Comparison of ENCODE assay signal across 8 cellular contexts in the genomic region with DNA sequence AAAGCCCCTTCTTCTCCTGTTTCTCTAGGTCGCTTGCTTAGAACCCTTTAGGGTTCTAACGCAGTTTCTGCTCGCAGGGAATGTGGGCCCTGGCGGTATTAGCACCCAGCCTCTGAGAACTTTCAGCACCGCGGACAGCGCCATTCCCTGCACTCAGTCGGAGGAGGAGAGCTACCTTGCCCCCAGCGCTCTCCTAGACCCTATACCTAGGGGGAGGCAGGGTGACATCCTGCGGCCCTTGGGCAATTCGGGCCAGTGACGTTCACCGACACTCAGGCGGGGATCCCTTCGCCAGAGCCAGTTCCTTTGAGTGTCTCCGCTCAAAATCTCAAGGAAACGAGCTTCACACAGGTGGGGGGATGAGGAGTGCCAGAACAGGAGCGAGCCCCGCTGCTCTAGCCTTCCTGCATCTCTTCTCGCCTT. TPM values are rescaled to one million over a fixed set of nuclear protein-coding genes. Genes with fewer than 3 reads are reported as not detected.
A peak's percentile ranks its signal among the peaks of the same experiment; 100 is the strongest.
DNase-seq lines count a peak whose midpoint lies in the region; ATAC-seq and TF ChIP-seq lines count a peak whose summit lies in the region.

No MANE protein-coding gene starts in this region.

- no peaks in the 10 kb centered on the region; the same call in 2 of the 3 replicates for H3K36me3 Mint-ChIP-seq in GM23338 (ENCODE audit: low read depth)

- peak overlapping the region; percentile 84 for H2AFZ ChIP-seq in GM23338
- H2AFZ ChIP-seq in hepatocyte = no peak overlapping the region

- H3K27ac ChIP-seq in A673 (ENCODE audit: low read depth, low read length, poor library complexity, severe bottlenecking) = no peak overlapping the region
- H3K27ac ChIP-seq in GM23338 (ENCODE audit: low read depth) = no peak overlapping the region
- no peak overlapping the region for H3K27ac ChIP-seq in hepatocyte

- H3K36me3 ChIP-seq in A673 (ENCODE audit: insufficient read depth, low read length, poor library complexity, severe bottlenecking) = no peaks in the 10 kb centered on the region
- H3K36me3 ChIP-seq in GM23338 (ENCODE audit: insufficient read depth) = no peaks in the 10 kb centered on the region
- no peaks in the 10 kb centered on the region for H3K36me3 ChIP-seq in hepatocyte (replicated peaks; ENCODE audit: insufficient read depth, low read depth)

- peaks cover 19% of the 10 kb centered on the region for H3K27me3 Mint-ChIP-seq in GM23338 (ENCODE audit: insufficient read depth, low read depth, poor library complexity)

- peak; percentile 87 for ATAC-seq in GM23338
- ATAC-seq in HG03469 (IDR thresholded peaks at IDR 0.05; ENCODE audit: unreplicated experiment) = no peak
- ATAC-seq in GM21360 (IDR thresholded peaks at IDR 0.05; ENCODE audit: unreplicated experiment) = no peak

- WGBS in hepatocyte (ENCODE audit: low lambda C conversion rate, missing lambda C conversion rate) = 4% methylated on average over 19 of the region's 20 CpGs

- peak; percentile 72 for DNase-seq in A673 (ENCODE audit: low spot score)
- peak; percentile 97 for DNase-seq in GM23338 (ENCODE audit: low spot score)
- peak; percentile 84 for DNase-seq in RPMI8226
- DNase-seq in anterior cingulate cortex (lab: John Stamatoyannopoulos, UW) = peak in 44 of 58 donors; percentile 2 to 66 (median 32)
- DNase-seq in hepatocyte (ENCODE audit: low spot score) = peak; percentile 91
- peak; percentile 22 for DNase-seq in retinal pigment epithelial cell (ENCODE audit: low read depth)

- H3K4me3 Mint-ChIP-seq in GM23338 = peak overlapping the region; percentile 71

- CTCF ChIA-PET in A673 (lab: Charles Lee) = interaction anchor here (0.5 to 1.5 kb wide), 3 partner anchors 226 to 237 kb away, joined by 3 to 4 read pairs (median 3); no protein-coding TSS in a partner anchor

- 0 out of 2 replicates have a peak, but pooled peaks cover 5% of the 10 kb centered on the region for H3F3A ChIP-seq in GM23338 (replicated peaks; ENCODE audit: low read depth)

- H3K4me2 ChIP-seq in GM23338 (peak overlapping the region; percentile 98), hepatocyte (peak overlapping the region; percentile 80)

- H3K27me3 ChIP-seq in A673 (replicated peaks; ENCODE audit: insufficient read depth, low read depth, low read length, poor library complexity) = peaks cover 93% of the 10 kb centered on the region
- peaks cover 57% of the 10 kb centered on the region for H3K27me3 ChIP-seq in GM23338 (ENCODE audit: insufficient read depth)
- peaks cover 92% of the 10 kb centered on the region for H3K27me3 ChIP-seq in hepatocyte

- TF ChIP-seq CTCF in A673 (conservative IDR thresholded peaks at IDR 0.05; ENCODE audit: low read depth, low read length) (no peak), GM23338 (conservative IDR thresholded peaks at IDR 0.05; ENCODE audit: low read depth in 2 of 2) (no peak), hepatocyte (IDR thresholded peaks at IDR 0.05; ENCODE audit: poor library complexity) (no peak), retinal pigment epithelial cell (conservative IDR thresholded peaks at IDR 0.05; ENCODE audit: low read depth, low read length) (no peak)

- no peaks in the 10 kb centered on the region for H3K79me2 ChIP-seq in GM23338 (replicated peaks; ENCODE audit: insufficient read depth)
- H3K79me2 ChIP-seq in hepatocyte = no peaks in the 10 kb centered on the region

- H3K4me3 ChIP-seq in A673 (ENCODE audit: low read depth, low read length, poor library complexity, severe bottlenecking) = no peak overlapping the region
- peak overlapping the region; percentile 88 for H3K4me3 ChIP-seq in GM23338
- no peak overlapping the region for H3K4me3 ChIP-seq in hepatocyte
- peak overlapping the region; percentile 54 for H3K4me3 ChIP-seq in retinal pigment epithelial cell (ENCODE audit: low read length)

- peaks cover 8% of the 10 kb centered on the region for H3K4me1 Mint-ChIP-seq in GM23338

- peaks cover 9% of the 10 kb centered on the region; the same call in 1 of the 2 replicates for H4K20me1 ChIP-seq in GM23338 (replicated peaks; ENCODE audit: insufficient read depth)
- H4K20me1 ChIP-seq in hepatocyte (ENCODE audit: insufficient read depth, poor library complexity, severe bottlenecking) = no peaks in the 10 kb centered on the region

- H3K9me2 ChIP-seq in GM23338 (ENCODE audit: insufficient read depth) (no peaks in the 10 kb centered on the region), hepatocyte (replicated peaks; ENCODE audit: insufficient read depth) (no peaks in the 10 kb centered on the region)

- H3K27ac Mint-ChIP-seq in GM23338 = no peak overlapping the region

- H3K4me1 ChIP-seq in A673 (ENCODE audit: insufficient read depth, low read length, poor library complexity, severe bottlenecking) (no peaks in the 10 kb centered on the region), GM23338 (ENCODE audit: insufficient read depth) (peaks cover 4% of the 10 kb centered on the region), hepatocyte (ENCODE audit: insufficient read depth) (no peaks in the 10 kb centered on the region)

- H3K9me3 Mint-ChIP-seq in GM23338 = no peaks in the 10 kb centered on the region

- POLR2A ChIA-PET in A673 (lab: Charles Lee; ENCODE audit: low non-redundant PET) = no interaction called here

- H3K9me3 ChIP-seq in A673 (ENCODE audit: low read depth, low read length, poor library complexity, severe bottlenecking) (no peaks in the 10 kb centered on the region), hepatocyte (ENCODE audit: low read depth) (no peaks in the 10 kb centered on the region)

- intact Hi-C loops in A673 (cut with micrococcal nuclease; ENCODE audit: unreplicated experiment) = no loop called here

- no TSS peak for BruUV-seq in A673 (replicated peaks; lab: Mats Ljungman, UMichigan)

TF ChIP-seq in GM23338, 12 proteins besides CTCF, POLR2A, EP300 and RAD21 (continues in another document):
- TF ChIP-seq, protein P1, sequence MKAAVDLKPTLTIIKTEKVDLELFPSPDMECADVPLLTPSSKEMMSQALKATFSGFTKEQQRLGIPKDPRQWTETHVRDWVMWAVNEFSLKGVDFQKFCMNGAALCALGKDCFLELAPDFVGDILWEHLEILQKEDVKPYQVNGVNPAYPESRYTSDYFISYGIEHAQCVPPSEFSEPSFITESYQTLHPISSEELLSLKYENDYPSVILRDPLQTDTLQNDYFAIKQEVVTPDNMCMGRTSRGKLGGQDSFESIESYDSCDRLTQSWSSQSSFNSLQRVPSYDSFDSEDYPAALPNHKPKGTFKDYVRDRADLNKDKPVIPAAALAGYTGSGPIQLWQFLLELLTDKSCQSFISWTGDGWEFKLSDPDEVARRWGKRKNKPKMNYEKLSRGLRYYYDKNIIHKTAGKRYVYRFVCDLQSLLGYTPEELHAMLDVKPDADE (IDR thresholded peaks at IDR 0.05) = no peak
- no peak for TF ChIP-seq EZH2 (IDR thresholded peaks at IDR 0.05; ENCODE audit: low read depth, unreplicated experiment)
- TF ChIP-seq EZH2phosphoT487 (IDR thresholded peaks at IDR 0.05; ENCODE audit: unreplicated experiment) = no peak
- TF ChIP-seq, protein P2, sequence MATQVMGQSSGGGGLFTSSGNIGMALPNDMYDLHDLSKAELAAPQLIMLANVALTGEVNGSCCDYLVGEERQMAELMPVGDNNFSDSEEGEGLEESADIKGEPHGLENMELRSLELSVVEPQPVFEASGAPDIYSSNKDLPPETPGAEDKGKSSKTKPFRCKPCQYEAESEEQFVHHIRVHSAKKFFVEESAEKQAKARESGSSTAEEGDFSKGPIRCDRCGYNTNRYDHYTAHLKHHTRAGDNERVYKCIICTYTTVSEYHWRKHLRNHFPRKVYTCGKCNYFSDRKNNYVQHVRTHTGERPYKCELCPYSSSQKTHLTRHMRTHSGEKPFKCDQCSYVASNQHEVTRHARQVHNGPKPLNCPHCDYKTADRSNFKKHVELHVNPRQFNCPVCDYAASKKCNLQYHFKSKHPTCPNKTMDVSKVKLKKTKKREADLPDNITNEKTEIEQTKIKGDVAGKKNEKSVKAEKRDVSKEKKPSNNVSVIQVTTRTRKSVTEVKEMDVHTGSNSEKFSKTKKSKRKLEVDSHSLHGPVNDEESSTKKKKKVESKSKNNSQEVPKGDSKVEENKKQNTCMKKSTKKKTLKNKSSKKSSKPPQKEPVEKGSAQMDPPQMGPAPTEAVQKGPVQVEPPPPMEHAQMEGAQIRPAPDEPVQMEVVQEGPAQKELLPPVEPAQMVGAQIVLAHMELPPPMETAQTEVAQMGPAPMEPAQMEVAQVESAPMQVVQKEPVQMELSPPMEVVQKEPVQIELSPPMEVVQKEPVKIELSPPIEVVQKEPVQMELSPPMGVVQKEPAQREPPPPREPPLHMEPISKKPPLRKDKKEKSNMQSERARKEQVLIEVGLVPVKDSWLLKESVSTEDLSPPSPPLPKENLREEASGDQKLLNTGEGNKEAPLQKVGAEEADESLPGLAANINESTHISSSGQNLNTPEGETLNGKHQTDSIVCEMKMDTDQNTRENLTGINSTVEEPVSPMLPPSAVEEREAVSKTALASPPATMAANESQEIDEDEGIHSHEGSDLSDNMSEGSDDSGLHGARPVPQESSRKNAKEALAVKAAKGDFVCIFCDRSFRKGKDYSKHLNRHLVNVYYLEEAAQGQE (IDR thresholded peaks at IDR 0.05; ENCODE audit: unreplicated experiment) = peak; percentile 98
- no peak for TF ChIP-seq STAT1 (IDR thresholded peaks at IDR 0.05; ENCODE audit: unreplicated experiment)
- TF ChIP-seq JUNB (IDR thresholded peaks at IDR 0.05; ENCODE audit: unreplicated experiment) = no peak
- TF ChIP-seq NANOG (IDR thresholded peaks at IDR 0.05; ENCODE audit: borderline replicate concordance) = no peak
- peak; percentile 59; the same call in 1 of the 2 replicates for TF ChIP-seq CREB1 (CRISPR knock-in tag; IDR thresholded peaks at IDR 0.05; ENCODE audit: low read depth)
- 0 out of 2 replicates have a peak, but pooled peaks have one; percentile 71 for TF ChIP-seq ZNF114 (CRISPR knock-in tag; IDR thresholded peaks at IDR 0.05)
- peak; percentile 39; the same call in 1 of the 2 replicates for TF ChIP-seq ZNF331 (CRISPR knock-in tag; IDR thresholded peaks at IDR 0.05; ENCODE audit: low read depth)
- TF ChIP-seq POLR2AphosphoS5 (IDR thresholded peaks at IDR 0.05; ENCODE audit: low read depth) = no peak

RNA-seq across cellular contexts. Expression of a gene that starts 1.3 kb away (rescaled TPM):
- total RNA-seq in A673 (2021) = not detected in 2 replicates
- total RNA-seq in GM23338 (2014; rRNA removed; shearing (Covaris generic)) = 0.49 and 0.58 TPM in 2 replicates
- 0.49 and 0.82 TPM in 2 replicates for polyA plus RNA-seq in GM23338 (2016; fragmentation: Nextera tagmentation; extraction: Ambion mirVana)
- total RNA-seq in hepatocyte = 0.08 and 0.10 TPM in 2 replicates
- polyA plus RNA-seq in hepatocyte = not detected in 2 replicates

Comparison
In these comparisons a context has a peak if more than half of its experiments do, and no peak if none do; other contexts are left out.
1. DNase-seq: peak in every context shown above with its lines; median percentile 97 in GM23338; 91 in hepatocyte; 84 in RPMI8226; 72 in A673; 32 in anterior cingulate cortex; 22 in retinal pigment epithelial cell.
2. H3K4me3 ChIP-seq: peak in GM23338 (single experiment) and retinal pigment epithelial cell (single experiment); none in A673 (single experiment) and hepatocyte (single experiment).